Comparison of ENCODE assay signal across 1 cellular context in the genomic region with DNA sequence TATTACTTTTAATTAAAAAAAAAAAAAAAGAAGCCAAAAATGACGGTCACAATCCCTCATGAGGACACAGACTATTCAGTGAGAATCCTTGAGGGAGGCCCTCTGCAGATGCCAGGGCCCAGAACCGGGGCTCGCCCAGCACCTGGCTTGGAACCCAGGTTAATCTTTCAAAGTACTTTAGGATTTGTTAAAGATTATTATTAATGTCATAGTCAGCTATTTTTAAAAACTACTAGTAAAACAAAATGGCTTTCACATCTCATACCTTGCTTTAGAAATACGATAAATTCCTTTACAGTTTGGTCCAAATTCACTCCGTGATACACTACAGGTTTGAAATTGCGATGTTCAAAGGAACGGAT.
TF ChIP-seq lines count a peak whose summit lies in the region.

No MANE protein-coding gene starts in this region.

TF ChIP-seq in HepG2, 621 proteins besides CTCF, POLR2A, EP300 and RAD21:
- TF ChIP-seq ZFP90 (CRISPR knock-in tag; IDR thresholded peaks at IDR 0.05; ENCODE audit: borderline replicate concordance) (no peak), MAFF (IDR thresholded peaks at IDR 0.05; ENCODE audit: low read depth, low read length) (peak; percentile 90), MAFK (conservative IDR thresholded peaks at IDR 0.05 in 1 of 2, IDR thresholded peaks at IDR 0.05 in 1 of 2; ENCODE audit: low read length in 2 of 2) (peak; percentile 86 to 94)
